ENCODE assay signal across 1 cellular context in genomic region chr1:66893712-66894111, GRCh38.
TF ChIP-seq lines count a peak whose summit lies in the region.

No MANE protein-coding gene starts in this region.

TF ChIP-seq in HepG2, 621 proteins besides CTCF, POLR2A, EP300 and RAD21:
- TF ChIP-seq ZBTB10 (CRISPR knock-in tag; IDR thresholded peaks at IDR 0.05; ENCODE audit: borderline replicate concordance), result no peak
- no peak for TF ChIP-seq ZNF12 (CRISPR knock-in tag; IDR thresholded peaks at IDR 0.05)
- TF ChIP-seq CREB1 (IDR thresholded peaks at IDR 0.05), result peak; percentile 61
- no peak for TF ChIP-seq CREB1 (CRISPR knock-in tag; IDR thresholded peaks at IDR 0.05)
